In genomic region chr18:1229634-1230033, GRCh38 we compare ENCODE assay signal across 7 cellular contexts.
"Had no signal": no experiment of that assay in that cellular context is flagged by ENCODE, and none has a peak within 500 bp of the region (broad histone marks: within the 10 kb centered on the region; RNA-seq: fewer than 3 reads in every experiment).

No MANE protein-coding gene starts in this region.

- FAIRE-seq: GM12878, GM12891, GM12892, GM18507, GM19239 had no signal

- ATAC-seq: GM12878 had no signal

- H3K4me3 ChIP-seq: GM12878 had no signal

- DNase-seq: GDM1, GF-D8 had no signal
